8 cellular contexts compared by ENCODE assay signal in the genomic region with DNA sequence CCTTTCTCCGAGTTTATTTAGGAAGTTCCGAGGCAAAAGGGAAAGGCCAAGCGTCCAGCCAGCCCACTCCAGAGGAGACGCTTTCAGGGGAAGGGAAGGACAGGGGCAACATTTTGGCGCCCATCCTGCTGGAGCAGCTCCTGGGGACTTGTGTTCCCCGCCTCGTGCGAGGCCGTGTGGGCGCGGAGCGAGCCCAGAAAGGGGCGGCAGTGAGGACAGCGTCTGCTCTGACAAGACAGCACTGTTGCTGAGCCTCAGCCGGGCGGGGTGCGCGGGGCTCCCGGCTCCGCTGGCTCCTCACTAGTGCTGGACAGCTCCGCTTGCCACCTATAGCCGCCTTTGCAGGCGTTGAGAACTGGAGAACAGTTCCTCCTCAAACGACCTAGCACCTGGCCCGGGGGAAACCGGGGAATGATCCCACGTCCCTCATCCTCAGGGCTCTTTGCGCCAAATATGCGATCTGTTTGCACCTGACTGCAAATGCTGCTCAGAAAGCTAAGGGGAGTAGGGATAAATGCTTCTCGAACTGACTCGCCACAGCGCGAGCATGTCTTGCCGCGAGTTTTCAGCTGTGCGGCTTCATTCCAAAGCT. TPM values are rescaled to one million over a fixed set of nuclear protein-coding genes. Genes with fewer than 3 reads are reported as not detected.
A peak's percentile ranks its signal among the peaks of the same experiment; 100 is the strongest.
DNase-seq lines count a peak whose midpoint lies in the region; ATAC-seq and FAIRE-seq lines count a peak whose summit lies in the region.

No MANE protein-coding gene starts in this region.

- H3K36me3 Mint-ChIP-seq in activated CD4-positive, alpha-beta T cell treated with anti-CD3 and anti-CD28 coated beads, Interleukin-2, amount 10 ng/mL, durations not matched to agents 24 days and 14 days (ENCODE audit: low read depth): no peaks in the 10 kb centered on the region

- FAIRE-seq in RCC 7860 (lab: Jason Lieb, UNC): no peak

- H3K4me1 Mint-ChIP-seq in activated CD4-positive, alpha-beta T cell treated with anti-CD3 and anti-CD28 coated beads, Interleukin-2, amount 10 ng/mL, durations not matched to agents 24 days and 14 days: peaks cover 3% of the 10 kb centered on the region
- peaks cover 6% of the 10 kb centered on the region for H3K4me1 Mint-ChIP-seq in stimulated activated naive CD8-positive, alpha-beta T cell treated with anti-CD3 and anti-CD28 coated beads, Interleukin-15, amount 100 ng/mL, for 72 hours

- intact Hi-C loops in activated CD4-positive, alpha-beta T cell treated with anti-CD3 and anti-CD28 coated beads, Interleukin-2, amount 10 ng/mL, durations not matched to agents 24 days and 14 days (cut with micrococcal nuclease): no loop called here
- intact Hi-C loops in left colon (cut with DNase I, micrococcal nuclease): no loop called here

- peaks cover 40% of the 10 kb centered on the region for H3K27me3 Mint-ChIP-seq in activated CD4-positive, alpha-beta T cell treated with anti-CD3 and anti-CD28 coated beads, Interleukin-2, amount 10 ng/mL, durations not matched to agents 24 days and 14 days
- peaks cover 52% of the 10 kb centered on the region for H3K27me3 Mint-ChIP-seq in stimulated activated naive CD8-positive, alpha-beta T cell treated with anti-CD3 and anti-CD28 coated beads, Interleukin-15, amount 100 ng/mL, for 72 hours

- no peaks in the 10 kb centered on the region for H3K9me3 Mint-ChIP-seq in activated CD4-positive, alpha-beta T cell treated with anti-CD3 and anti-CD28 coated beads, Interleukin-2, amount 10 ng/mL, durations not matched to agents 24 days and 14 days
- no peaks in the 10 kb centered on the region for H3K9me3 Mint-ChIP-seq in stimulated activated naive CD8-positive, alpha-beta T cell treated with anti-CD3 and anti-CD28 coated beads, Interleukin-15, amount 100 ng/mL, for 72 hours

- peak; percentile 60 for DNase-seq in activated CD4-positive, alpha-beta T cell treated with anti-CD3 and anti-CD28 coated beads, Interleukin-2, amount 10 ng/mL, durations not matched to agents 24 days and 14 days
- no peak for DNase-seq in activated CD4-positive, alpha-beta T cell treated with anti-CD3 and anti-CD28 coated beads for 4 hours
- DNase-seq in RCC 7860 (ENCODE audit: low spot score) (peak; percentile 16), dermis blood vessel endothelial cell (peak; percentile 74), left colon (peak in 1 of 2 donors; percentile 23)
- DNase-seq in stimulated activated naive CD8-positive, alpha-beta T cell treated with anti-CD3 and anti-CD28 coated beads, Interleukin-15, amount 100 ng/mL, for 72 hours: no peak

- no peak overlapping the region for H3K27ac Mint-ChIP-seq in activated CD4-positive, alpha-beta T cell treated with anti-CD3 and anti-CD28 coated beads, Interleukin-2, amount 10 ng/mL, durations not matched to agents 24 days and 14 days
- H3K27ac Mint-ChIP-seq in stimulated activated naive CD8-positive, alpha-beta T cell treated with anti-CD3 and anti-CD28 coated beads, Interleukin-15, amount 100 ng/mL, for 72 hours: no peak overlapping the region

- ATAC-seq in left colon: peak; percentile 31
- ATAC-seq in stimulated activated naive CD8-positive, alpha-beta T cell treated with anti-CD3 and anti-CD28 coated beads, Interleukin-15, amount 100 ng/mL, for 72 hours: peak; percentile 28
- ATAC-seq in HG02642 (IDR thresholded peaks at IDR 0.05; ENCODE audit: poor library complexity, unreplicated experiment): no peak
- ATAC-seq in GM19395 (IDR thresholded peaks at IDR 0.05; ENCODE audit: unreplicated experiment): no peak

- H3K4me3 Mint-ChIP-seq in activated CD4-positive, alpha-beta T cell treated with anti-CD3 and anti-CD28 coated beads, Interleukin-2, amount 10 ng/mL, durations not matched to agents 24 days and 14 days: no peak overlapping the region
- peak overlapping the region; percentile 29 to 58 for H3K4me3 Mint-ChIP-seq in stimulated activated naive CD8-positive, alpha-beta T cell treated with anti-CD3 and anti-CD28 coated beads, Interleukin-15, amount 100 ng/mL, for 72 hours

RNA-seq across cellular contexts. Expression of a gene that starts 0.7 kb away (rescaled TPM):
- not detected in 2 replicates for total RNA-seq in activated CD4-positive, alpha-beta T cell treated with anti-CD3 and anti-CD28 coated beads, Interleukin-2, amount 10 ng/mL, durations not matched to agents 24 days and 14 days
- total RNA-seq in dermis blood vessel endothelial cell (under 0.01 and 0.17 TPM in 2 replicates), left colon (1 to 10 TPM in 1 of 2 donors, under 1 TPM in 1; 0.37 to 1.2 TPM)

Comparison
In these comparisons a context has a peak if more than half of its experiments do, and no peak if none do; other contexts are left out.
1. DNase-seq: peak in activated CD4-positive, alpha-beta T cell treated with anti-CD3 and anti-CD28 coated beads, Interleukin-2, amount 10 ng/mL, durations not matched to agents 24 days and 14 days (single experiment), RCC 7860 (single experiment) and dermis blood vessel endothelial cell (single experiment); none in activated CD4-positive, alpha-beta T cell treated with anti-CD3 and anti-CD28 coated beads for 4 hours (0 of 2) and stimulated activated naive CD8-positive, alpha-beta T cell treated with anti-CD3 and anti-CD28 coated beads, Interleukin-15, amount 100 ng/mL, for 72 hours (0 of 2).
2. ATAC-seq: peak in left colon (single experiment) and stimulated activated naive CD8-positive, alpha-beta T cell treated with anti-CD3 and anti-CD28 coated beads, Interleukin-15, amount 100 ng/mL, for 72 hours (single experiment); none in HG02642 (single experiment) and GM19395 (single experiment).